Comparison of ENCODE assay signal across 17 cellular contexts in genomic region chr17:40895106-40895730, GRCh38. TPM values are rescaled to one million over a fixed set of nuclear protein-coding genes. Genes with fewer than 3 reads are reported as not detected.
"Had no signal": no experiment of that assay in that cellular context is flagged by ENCODE, and none has a peak within 500 bp of the region (broad histone marks: within the 10 kb centered on the region; RNA-seq: fewer than 3 reads in every experiment).

No MANE protein-coding gene starts in this region.

- H3K9ac ChIP-seq: parathyroid adenoma had no signal

- H3K4me3 ChIP-seq: hepatocyte, tibial artery had no signal

- H3K27ac ChIP-seq: brain microvascular endothelial cell, epithelial cell of prostate, hepatocyte, parathyroid adenoma, tibial artery, VCaP had no signal

- H3K79me2 ChIP-seq: hepatocyte, parathyroid adenoma had no signal

- H3K9me3 ChIP-seq: tibial artery had no signal

- H3K27ac Mint-ChIP-seq: activated CD4-positive, alpha-beta memory T cell treated with anti-CD3 and anti-CD28 coated beads for 36 hours; activated naive CD8-positive, alpha-beta T cell; dendritic cell treated with granulocyte-macrophage colony-stimulating factor and Interleukin-4, amounts not matched to agents 40 ng/mL and 50 ng/mL, for 4 days; effector memory CD8-positive, alpha-beta T cell; stimulated activated effector memory CD8-positive, alpha-beta T cell treated with anti-CD3 and anti-CD28 coated beads, Interleukin-12 subunit alpha, Interleukin-12 subunit beta, amount 100 ng/mL, for 72 hours had no signal

- H3K4me1 Mint-ChIP-seq: stimulated activated effector memory CD8-positive, alpha-beta T cell treated with anti-CD3 and anti-CD28 coated beads, Interleukin-12 subunit alpha, Interleukin-12 subunit beta, amount 100 ng/mL, for 72 hours had no signal

- H3K9me3 Mint-ChIP-seq: activated CD4-positive, alpha-beta memory T cell treated with anti-CD3 and anti-CD28 coated beads for 36 hours; activated T-cell treated with anti-CD3 and anti-CD28 coated beads, Interleukin-2, amount 50 U/mL, for 4 hours; dendritic cell treated with granulocyte-macrophage colony-stimulating factor and Interleukin-4, amounts not matched to agents 40 ng/mL and 50 ng/mL, for 4 days; effector memory CD8-positive, alpha-beta T cell; stimulated activated effector memory CD8-positive, alpha-beta T cell treated with anti-CD3 and anti-CD28 coated beads, Interleukin-12 subunit alpha, Interleukin-12 subunit beta, amount 100 ng/mL, for 72 hours had no signal

- H3K27me3 ChIP-seq: brain microvascular endothelial cell, hepatocyte had no signal

- ATAC-seq: activated T-cell treated with anti-CD3 and anti-CD28 coated beads, Interleukin-2, amount 50 U/mL, for 4 hours; effector memory CD8-positive, alpha-beta T cell; left ventricle myocardium superior; stimulated activated effector memory CD8-positive, alpha-beta T cell treated with anti-CD3 and anti-CD28 coated beads, Interleukin-12 subunit alpha, Interleukin-12 subunit beta, amount 100 ng/mL, for 72 hours had no signal

- H2AFZ ChIP-seq: hepatocyte, parathyroid adenoma had no signal

- H3K4me3 Mint-ChIP-seq: activated CD4-positive, alpha-beta memory T cell treated with anti-CD3 and anti-CD28 coated beads for 36 hours; activated naive CD8-positive, alpha-beta T cell; activated T-cell treated with anti-CD3 and anti-CD28 coated beads, Interleukin-2, amount 50 U/mL, for 4 hours; dendritic cell treated with granulocyte-macrophage colony-stimulating factor and Interleukin-4, amounts not matched to agents 40 ng/mL and 50 ng/mL, for 4 days; effector memory CD8-positive, alpha-beta T cell; stimulated activated effector memory CD8-positive, alpha-beta T cell treated with anti-CD3 and anti-CD28 coated beads, Interleukin-12 subunit alpha, Interleukin-12 subunit beta, amount 100 ng/mL, for 72 hours had no signal

- H3K4me1 ChIP-seq: parathyroid adenoma, tibial artery had no signal

- H3K36me3 ChIP-seq: brain microvascular endothelial cell, tibial artery had no signal

- DNase-seq: activated CD4-positive, alpha-beta memory T cell treated with anti-CD3 and anti-CD28 coated beads for 36 hours; activated effector memory CD4-positive, alpha-beta T cell treated with anti-CD3 and anti-CD28 coated beads, Interleukin-2, amount 50 U/mL, for 16 hours; activated T-cell treated with anti-CD3 and anti-CD28 coated beads, Interleukin-2, amount 50 U/mL, for 4 hours; amygdala; brain microvascular endothelial cell; effector memory CD8-positive, alpha-beta T cell; left ventricle myocardium superior; tibial artery had no signal

- H3K4me2 ChIP-seq: hepatocyte had no signal

- H3K36me3 Mint-ChIP-seq: activated CD4-positive, alpha-beta memory T cell treated with anti-CD3 and anti-CD28 coated beads for 36 hours; activated naive CD8-positive, alpha-beta T cell; stimulated activated effector memory CD8-positive, alpha-beta T cell treated with anti-CD3 and anti-CD28 coated beads, Interleukin-12 subunit alpha, Interleukin-12 subunit beta, amount 100 ng/mL, for 72 hours had no signal

RNA-seq across cellular contexts. Expression of gene KRT20, which starts 10.2 kb away (rescaled TPM):
- total RNA-seq: activated CD4-positive, alpha-beta memory T cell treated with anti-CD3 and anti-CD28 coated beads for 36 hours; kidney epithelial cell; left ventricle myocardium superior; myocyte had no signal

RNA-seq across cellular contexts. Expression of gene KRT12, which starts 28.2 kb away (rescaled TPM):
- total RNA-seq: activated CD4-positive, alpha-beta memory T cell treated with anti-CD3 and anti-CD28 coated beads for 36 hours; activated T-cell treated with anti-CD3 and anti-CD28 coated beads, Interleukin-2, amount 50 U/mL, for 4 hours; hepatocyte; kidney epithelial cell; left ventricle myocardium superior; myocyte had no signal
- polyA plus RNA-seq: hepatocyte had no signal

RNA-seq across cellular contexts. Expression of gene KRT23, which starts 42.2 kb away (rescaled TPM):
- total RNA-seq: activated CD4-positive, alpha-beta memory T cell treated with anti-CD3 and anti-CD28 coated beads for 36 hours; activated T-cell treated with anti-CD3 and anti-CD28 coated beads, Interleukin-2, amount 50 U/mL, for 4 hours; left ventricle myocardium superior; myocyte had no signal
